Comparison of ENCODE assay signal across 35 cellular contexts in the genomic region with DNA sequence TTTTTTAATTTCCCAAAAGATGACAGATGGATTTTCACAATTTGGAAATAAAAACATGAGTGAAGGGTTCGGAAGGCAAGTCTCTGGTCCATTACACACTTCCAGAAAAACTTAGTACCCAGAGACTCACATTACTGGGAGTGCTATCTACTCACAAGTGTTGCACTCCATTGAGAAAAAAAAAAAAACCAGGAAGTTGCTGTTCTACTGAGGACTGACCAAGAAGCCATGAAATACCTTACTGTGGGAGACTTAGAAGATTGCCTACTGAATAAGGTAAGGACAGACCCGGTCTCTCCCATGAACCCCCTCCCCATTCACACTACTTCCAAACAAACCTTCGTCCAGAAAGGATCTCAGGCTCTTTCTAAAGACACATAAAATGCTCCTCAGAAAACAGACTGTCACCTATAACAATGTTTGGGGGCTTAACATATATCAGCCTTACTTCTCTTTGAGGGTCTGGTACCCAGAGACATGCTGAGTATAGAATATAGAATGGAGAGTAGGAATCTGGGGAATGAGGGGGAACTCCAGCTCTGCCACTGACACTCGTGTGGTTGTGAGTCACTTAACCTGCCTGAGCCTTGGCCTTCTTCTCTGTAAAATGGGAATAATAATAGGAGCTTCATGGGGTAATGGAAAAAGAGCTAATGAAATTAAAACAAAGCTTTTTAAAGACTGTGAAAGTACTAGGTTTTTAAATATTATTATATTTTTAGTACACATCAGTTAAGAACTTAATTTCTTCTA. TPM values are rescaled to one million over a fixed set of nuclear protein-coding genes. Genes with fewer than 3 reads are reported as not detected.
DNase-seq lines count a peak whose midpoint lies in the region; FAIRE-seq and TF ChIP-seq lines count a peak whose summit lies in the region.
"Had no signal": no experiment of that assay in that cellular context is flagged by ENCODE, and none has a peak within 500 bp of the region (broad histone marks: within the 10 kb centered on the region; RNA-seq: fewer than 3 reads in every experiment).

No MANE protein-coding gene starts in this region.

- FAIRE-seq in astrocyte (lab: Jason Lieb, UNC): no peak
- FAIRE-seq: GM12892, H54 had no signal

- H3K4me3 ChIP-seq in GM08714 (ENCODE audit: low read length) (peak overlapping the region; percentile 78), astrocyte (ENCODE audit: insufficient read depth, low read depth, low read length) (no peak overlapping the region), smooth muscle cell (no peak overlapping the region)
- H3K4me3 ChIP-seq: ovary had no signal

- H3K9ac ChIP-seq in astrocyte (ENCODE audit: low read length) (no peak overlapping the region), smooth muscle cell (ENCODE audit: low read depth) (no peak overlapping the region)

- H3K79me2 ChIP-seq in astrocyte (ENCODE audit: insufficient read depth, low read length) (no peaks in the 10 kb centered on the region), smooth muscle cell (ENCODE audit: low read depth) (no peaks in the 10 kb centered on the region)

- H3K4me1 ChIP-seq in astrocyte (ENCODE audit: insufficient read depth, low read length) (peaks cover 6% of the 10 kb centered on the region), smooth muscle cell (ENCODE audit: low read depth) (no peaks in the 10 kb centered on the region)
- H3K4me1 ChIP-seq: BE2C had no signal

- CTCF ChIA-PET in RWPE1 (lab: Yijun Ruan, JAX): no interaction called here

- POLR2A ChIA-PET in RWPE1 (lab: Yijun Ruan, JAX; ENCODE audit: low non-redundant PET): no interaction called here

- DNase-seq in astrocyte (ENCODE audit: low read depth) (no peak), kidney tubule cell (ENCODE audit: low spot score) (peak; percentile 62), smooth muscle cell (lab: John Stamatoyannopoulos, UW; ENCODE audit: unreplicated experiment) (no peak), NCI-H1092 treated with DMSO at 0.1 percent for 48 hours (lab: John Stamatoyannopoulos, UW) (no peak), RWPE1 (ENCODE audit: low spot score) (no peak), glomerular visceral epithelial cell (ENCODE audit: extremely low spot score) (no peak), NCI-H1417 treated with DMSO at 0.1 percent for 48 hours (lab: John Stamatoyannopoulos, UW) (no peak)
- DNase-seq: activated CD4-positive, alpha-beta memory T cell treated with anti-CD3 and anti-CD28 coated beads, Interleukin-2, amount 10 ng/mL, durations not matched to agents 7 days and 5 days; activated CD8-positive, alpha-beta memory T cell treated with anti-CD3 and anti-CD28 coated beads, Interleukin-2, amount 50 U/mL, for 48 hours; activated naive CD4-positive, alpha-beta T cell treated with Interleukin-2 at 50 U/mL for 16 hours; BE2C; central memory CD4-positive, alpha-beta T cell; effector memory CD8-positive, alpha-beta T cell; erythroblast; foreskin fibroblast; head of caudate nucleus; Karpas-422; left cardiac atrium; mammary epithelial cell; NCI-H1436 treated with DMSO at 0.1 percent for 48 hours; NCI-H2107; NCI-H345; ovary; stimulated activated CD4-positive, alpha-beta T cell treated with anti-CD3 and anti-CD28 coated beads, Interleukin-1b, Interleukin-23, amount 100 ng/mL, for 48 hours; stimulated activated naive CD4-positive, alpha-beta T cell treated with Interleukin-2 at 50 U/mL for 16 hours had no signal

- no peaks in the 10 kb centered on the region for H3K9me3 Mint-ChIP-seq in astrocyte (ENCODE audit: unreplicated experiment)
- H3K9me3 Mint-ChIP-seq: activated CD4-positive, alpha-beta memory T cell treated with anti-CD3 and anti-CD28 coated beads, Interleukin-2, amount 10 ng/mL, durations not matched to agents 7 days and 5 days; activated T-helper 1 cell treated with anti-CD3 and anti-CD28 coated beads, Interleukin-12 subunit alpha, Interleukin-12 subunit beta, Interleukin-2, Interleukin-4 antibody, amounts not matched to agents 30 ng/mL and 10 ng/mL and 1 ng/mL, durations not matched to agents 14 hours and 24 hours and 36 hours; effector memory CD8-positive, alpha-beta T cell; T-helper 1 cell treated with Interleukin-12 subunit alpha and Interleukin-12 subunit beta and Interleukin-4 antibody, amounts not matched to agents 30 μg/mL and 1 μg/mL, for 36 hours had no signal

- H3K36me3 Mint-ChIP-seq in astrocyte (ENCODE audit: low read depth, unreplicated experiment): no peaks in the 10 kb centered on the region

- H3K4me2 ChIP-seq in astrocyte (ENCODE audit: low read length): no peak overlapping the region
- no peak overlapping the region for H3K4me2 ChIP-seq in smooth muscle cell

- 84% methylated on average over 4 of the region's 4 CpGs for WGBS in smooth muscle cell (ENCODE audit: low lambda C conversion rate)

- TF ChIP-seq CTCF in astrocyte (IDR thresholded peaks at IDR 0.05; ENCODE audit: insufficient read depth, low read depth, low read length) (no peak), smooth muscle cell (IDR thresholded peaks at IDR 0.05; ENCODE audit: borderline replicate concordance, insufficient read depth, poor library complexity, severe bottlenecking) (no peak), RWPE1 (conservative IDR thresholded peaks at IDR 0.05; ENCODE audit: low read depth) (no peak)

- H3K27ac ChIP-seq in astrocyte (ENCODE audit: low read depth, low read length) (no peak overlapping the region), smooth muscle cell (ENCODE audit: low read depth) (peak overlapping the region; percentile 51), RWPE1 (no peak overlapping the region)
- H3K27ac ChIP-seq: HL-60, ovary had no signal

- H3K36me3 ChIP-seq in astrocyte (ENCODE audit: insufficient read depth, low read length) (no peaks in the 10 kb centered on the region), smooth muscle cell (ENCODE audit: low read depth) (no peaks in the 10 kb centered on the region)
- H3K36me3 ChIP-seq: BE2C, ovary had no signal

- H3K4me1 Mint-ChIP-seq in astrocyte (ENCODE audit: low read depth, unreplicated experiment): peaks cover 15% of the 10 kb centered on the region
- H3K4me1 Mint-ChIP-seq: activated CD4-positive, alpha-beta memory T cell treated with anti-CD3 and anti-CD28 coated beads, Interleukin-2, amount 10 ng/mL, durations not matched to agents 7 days and 5 days had no signal

- H4K20me1 ChIP-seq in astrocyte (ENCODE audit: insufficient read depth, low read length) (no peaks in the 10 kb centered on the region), smooth muscle cell (ENCODE audit: low read depth) (no peaks in the 10 kb centered on the region)

- H2AFZ ChIP-seq in astrocyte (ENCODE audit: low read depth, low read length) (no peak overlapping the region), smooth muscle cell (ENCODE audit: low read depth) (no peak overlapping the region)

- no peaks in the 10 kb centered on the region for H3F3A ChIP-seq in smooth muscle cell (ENCODE audit: low read depth)

- no peaks in the 10 kb centered on the region for H3K27me3 Mint-ChIP-seq in astrocyte (ENCODE audit: low read depth, unreplicated experiment)

- H3K27ac Mint-ChIP-seq in astrocyte (ENCODE audit: unreplicated experiment): peak overlapping the region; percentile 16
- H3K27ac Mint-ChIP-seq: activated CD4-positive, alpha-beta memory T cell treated with anti-CD3 and anti-CD28 coated beads, Interleukin-2, amount 10 ng/mL, durations not matched to agents 7 days and 5 days; activated T-helper 1 cell treated with anti-CD3 and anti-CD28 coated beads, Interleukin-12 subunit alpha, Interleukin-12 subunit beta, Interleukin-2, Interleukin-4 antibody, amounts not matched to agents 30 ng/mL and 10 ng/mL and 1 ng/mL, durations not matched to agents 14 hours and 24 hours and 36 hours; effector memory CD8-positive, alpha-beta T cell; T-helper 1 cell treated with Interleukin-12 subunit alpha and Interleukin-12 subunit beta and Interleukin-4 antibody, amounts not matched to agents 30 μg/mL and 1 μg/mL, for 36 hours had no signal

- H3K9me3 ChIP-seq in astrocyte (ENCODE audit: insufficient read depth, low read depth, low read length) (no peaks in the 10 kb centered on the region), smooth muscle cell (replicated peaks; ENCODE audit: low read depth) (no peaks in the 10 kb centered on the region)
- H3K9me3 ChIP-seq: BE2C, ovary had no signal

- H3K4me3 Mint-ChIP-seq in astrocyte (ENCODE audit: unreplicated experiment): no peak overlapping the region
- H3K4me3 Mint-ChIP-seq: activated CD4-positive, alpha-beta memory T cell treated with anti-CD3 and anti-CD28 coated beads, Interleukin-2, amount 10 ng/mL, durations not matched to agents 7 days and 5 days; activated T-helper 1 cell treated with anti-CD3 and anti-CD28 coated beads, Interleukin-12 subunit alpha, Interleukin-12 subunit beta, Interleukin-2, Interleukin-4 antibody, amounts not matched to agents 30 ng/mL and 10 ng/mL and 1 ng/mL, durations not matched to agents 14 hours and 24 hours and 36 hours; effector memory CD8-positive, alpha-beta T cell; T-helper 1 cell treated with Interleukin-12 subunit alpha and Interleukin-12 subunit beta and Interleukin-4 antibody, amounts not matched to agents 30 μg/mL and 1 μg/mL, for 36 hours had no signal

- H3K27me3 ChIP-seq in astrocyte (ENCODE audit: insufficient read depth, low read length) (no peaks in the 10 kb centered on the region), smooth muscle cell (ENCODE audit: low read depth) (no peaks in the 10 kb centered on the region)
- H3K27me3 ChIP-seq: BE2C, ovary had no signal

RNA-seq across cellular contexts. Expression of gene MAB21L3, which starts 1.4 kb away (rescaled TPM):
- total RNA-seq in astrocyte (0.34 and 0.38 TPM in 2 replicates), smooth muscle cell (0.09 and 0.13 TPM in 2 replicates)
- polyA plus RNA-seq in smooth muscle cell: 0.26 and 0.58 TPM in 2 replicates
- total RNA-seq: activated CD4-positive, alpha-beta memory T cell treated with anti-CD3 and anti-CD28 coated beads, Interleukin-2, amount 10 ng/mL, durations not matched to agents 7 days and 5 days; activated T-helper 1 cell treated with anti-CD3 and anti-CD28 coated beads, Interleukin-12 subunit alpha, Interleukin-12 subunit beta, Interleukin-2, Interleukin-4 antibody, amounts not matched to agents 30 ng/mL and 10 ng/mL and 1 ng/mL, durations not matched to agents 14 hours and 24 hours and 36 hours; mucosa of gallbladder; ovary; RPMI7951; SK-MEL-5 had no signal
- polyA plus RNA-seq: neural cell, ovary had no signal
